8 cellular contexts compared by ENCODE assay signal in genomic region chr15:52139599-52140462, GRCh38. TPM values are rescaled to one million over a fixed set of nuclear protein-coding genes. Genes with fewer than 3 reads are reported as not detected.
A peak's percentile ranks its signal among the peaks of the same experiment; 100 is the strongest.
DNase-seq lines count a peak whose midpoint lies in the region; ATAC-seq and TF ChIP-seq lines count a peak whose summit lies in the region.

No MANE protein-coding gene starts in this region.

- ATAC-seq in CD8-positive, alpha-beta T cell, result peak; percentile 58
- peak; percentile 49 for ATAC-seq in GM21786 (IDR thresholded peaks at IDR 0.05; ENCODE audit: unreplicated experiment)
- ATAC-seq in lung (ENCODE audit: insufficient read depth, low FRiP score), result no peak
- no peak for ATAC-seq in HG03571 (IDR thresholded peaks at IDR 0.05; ENCODE audit: unreplicated experiment)

- H3K9me3 ChIP-seq in CD8-positive, alpha-beta T cell (ENCODE audit: low read length), result no peaks in the 10 kb centered on the region
- peaks cover 0 to 2% of the 10 kb centered on the region in 2 donors for H3K9me3 ChIP-seq in lung (ENCODE audit: control insufficient read depth in 2 of 2, insufficient read depth in 1 of 2, low read length in 1 of 2)

- TF ChIP-seq CTCF in CD8-positive, alpha-beta T cell (IDR thresholded peaks at IDR 0.05), result peak; percentile 80
- TF ChIP-seq CTCF in lung (IDR thresholded peaks at IDR 0.05; ENCODE audit: control extremely low read depth, extremely low read depth), result peak; percentile 61

- peaks cover 71% of the 10 kb centered on the region for H3K36me3 Mint-ChIP-seq in CD8-positive, alpha-beta T cell
- H3K36me3 Mint-ChIP-seq in activated CD4-positive, alpha-beta T cell treated with anti-CD3 and anti-CD28 coated beads, Interleukin-2, amount 10 ng/mL, durations not matched to agents 7 days and 5 days (ENCODE audit: low read depth), result peaks cover 17% of the 10 kb centered on the region
- no peaks in the 10 kb centered on the region for H3K36me3 Mint-ChIP-seq in dendritic cell treated with granulocyte-macrophage colony-stimulating factor and Interleukin-4, amounts not matched to agents 40 ng/mL and 50 ng/mL, for 4 days (ENCODE audit: low read depth)

- H3K27me3 ChIP-seq in CD8-positive, alpha-beta T cell (ENCODE audit: insufficient read depth, low read length), result no peaks in the 10 kb centered on the region
- H3K27me3 ChIP-seq in lung (ENCODE audit: control insufficient read depth, insufficient read depth), result no peaks in the 10 kb centered on the region

- WGBS in lung, 2 donors, result 62 to 70% methylated on average over 17 of the region's 17 CpGs

- CTCF ChIA-PET in CD8-positive, alpha-beta T cell (lab: Charles Lee), result interaction anchor here (0.6 to 4.0 kb wide), 21 partner anchors 8 to 251 kb away, joined by 3 to 17 read pairs (median 4); partner anchors contain the start of gene LEO1
- CTCF ChIA-PET in activated CD4-positive, alpha-beta T cell treated with anti-CD3 and anti-CD28 coated beads, Interleukin-2, amount 10 ng/mL, durations not matched to agents 7 days and 5 days (lab: Charles Lee), result interaction anchor here (0.7 kb wide), 1 partner anchor 96 kb away, joined by 3 read pairs; no protein-coding TSS in a partner anchor

- POLR2A ChIA-PET in CD8-positive, alpha-beta T cell (lab: Charles Lee), result interaction anchor here (0.6 kb wide), 1 partner anchor 353 kb away, joined by 3 read pairs; no protein-coding TSS in a partner anchor
- POLR2A ChIA-PET in activated CD4-positive, alpha-beta T cell treated with anti-CD3 and anti-CD28 coated beads, Interleukin-2, amount 10 ng/mL, durations not matched to agents 7 days and 5 days (lab: Charles Lee), result no interaction called here

- no peak overlapping the region for H3K27ac Mint-ChIP-seq in CD8-positive, alpha-beta T cell
- peak overlapping the region; percentile 63 for H3K27ac Mint-ChIP-seq in activated CD4-positive, alpha-beta T cell treated with anti-CD3 and anti-CD28 coated beads, Interleukin-2, amount 10 ng/mL, durations not matched to agents 7 days and 5 days
- H3K27ac Mint-ChIP-seq in dendritic cell treated with granulocyte-macrophage colony-stimulating factor and Interleukin-4, amounts not matched to agents 40 ng/mL and 50 ng/mL, for 4 days, result peak overlapping the region; percentile 42

- H3K36me3 ChIP-seq in CD8-positive, alpha-beta T cell (ENCODE audit: insufficient read depth, low read length), result peaks cover 6% of the 10 kb centered on the region
- peaks cover 2 to 4% of the 10 kb centered on the region in 2 donors for H3K36me3 ChIP-seq in lung (ENCODE audit: control insufficient read depth in 2 of 2, insufficient read depth in 2 of 2, low read length in 2 of 2)

- H3K4me3 ChIP-seq in CD8-positive, alpha-beta T cell (ENCODE audit: low read depth, low read length), result no peak overlapping the region
- no peak overlapping the region for H3K4me3 ChIP-seq in lung

- peaks cover 22% of the 10 kb centered on the region for H3K4me1 ChIP-seq in CD8-positive, alpha-beta T cell (ENCODE audit: insufficient read depth, low read length)
- H3K4me1 ChIP-seq in lung (ENCODE audit: control insufficient read depth in 2 of 2, insufficient read depth in 2 of 2, low read length in 2 of 2), result peaks cover 0 to 4% of the 10 kb centered on the region in 2 donors

- H3K27ac ChIP-seq in CD8-positive, alpha-beta T cell (ENCODE audit: low read depth, low read length), result no peak overlapping the region
- no peak overlapping the region for H3K27ac ChIP-seq in lung (ENCODE audit: low read depth in 1 of 2, low read length in 1 of 2)

- intact Hi-C loops in CD8-positive, alpha-beta T cell (cut with DNase I, micrococcal nuclease), result loop anchor here (1.0 to 5.0 kb wide), 4 partner anchors 37 to 158 kb away; no protein-coding TSS in a partner anchor
- intact Hi-C loops in dendritic cell treated with granulocyte-macrophage colony-stimulating factor and Interleukin-4, amounts not matched to agents 40 ng/mL and 50 ng/mL, for 4 days (cut with micrococcal nuclease), result loop anchor here (1.0 to 5.0 kb wide), 3 partner anchors 38 to 158 kb away; no protein-coding TSS in a partner anchor

- DNase-seq in CD8-positive, alpha-beta T cell, result peak; percentile 25 to 72 (median 53)
- DNase-seq in NCI-H2196 (lab: John Stamatoyannopoulos, UW; ENCODE audit: unreplicated experiment) (peak; percentile 66), lung (ENCODE audit: low spot score) (peak; percentile 67)
- DNase-seq in activated CD4-positive, alpha-beta T cell treated with anti-CD3 and anti-CD28 coated beads, Interleukin-2, amount 10 ng/mL, durations not matched to agents 7 days and 5 days, result peak; percentile 76
- DNase-seq in stimulated activated CD8-positive, alpha-beta memory T cell treated with anti-CD3 and anti-CD28 coated beads, Interleukin-12 subunit alpha, Interleukin-12 subunit beta, amount 100 ng/mL, for 4 hours (ENCODE audit: low read depth), result peak; percentile 8

- H3K27me3 Mint-ChIP-seq in CD8-positive, alpha-beta T cell (ENCODE audit: low read depth), result no peaks in the 10 kb centered on the region
- no peaks in the 10 kb centered on the region for H3K27me3 Mint-ChIP-seq in activated CD4-positive, alpha-beta T cell treated with anti-CD3 and anti-CD28 coated beads, Interleukin-2, amount 10 ng/mL, durations not matched to agents 7 days and 5 days
- H3K27me3 Mint-ChIP-seq in dendritic cell treated with granulocyte-macrophage colony-stimulating factor and Interleukin-4, amounts not matched to agents 40 ng/mL and 50 ng/mL, for 4 days, result peaks cover 5% of the 10 kb centered on the region

- H3K9me3 Mint-ChIP-seq in CD8-positive, alpha-beta T cell, result no peaks in the 10 kb centered on the region
- no peaks in the 10 kb centered on the region for H3K9me3 Mint-ChIP-seq in activated CD4-positive, alpha-beta T cell treated with anti-CD3 and anti-CD28 coated beads, Interleukin-2, amount 10 ng/mL, durations not matched to agents 7 days and 5 days
- H3K9me3 Mint-ChIP-seq in dendritic cell treated with granulocyte-macrophage colony-stimulating factor and Interleukin-4, amounts not matched to agents 40 ng/mL and 50 ng/mL, for 4 days, result no peaks in the 10 kb centered on the region

- H3K4me1 Mint-ChIP-seq in CD8-positive, alpha-beta T cell (ENCODE audit: low read depth), result peaks cover 21% of the 10 kb centered on the region
- peaks cover 18% of the 10 kb centered on the region for H3K4me1 Mint-ChIP-seq in activated CD4-positive, alpha-beta T cell treated with anti-CD3 and anti-CD28 coated beads, Interleukin-2, amount 10 ng/mL, durations not matched to agents 7 days and 5 days
- peaks cover 50% of the 10 kb centered on the region for H3K4me1 Mint-ChIP-seq in dendritic cell treated with granulocyte-macrophage colony-stimulating factor and Interleukin-4, amounts not matched to agents 40 ng/mL and 50 ng/mL, for 4 days (ENCODE audit: low read depth)

- H3K4me3 Mint-ChIP-seq in CD8-positive, alpha-beta T cell, result no peak overlapping the region
- no peak overlapping the region for H3K4me3 Mint-ChIP-seq in activated CD4-positive, alpha-beta T cell treated with anti-CD3 and anti-CD28 coated beads, Interleukin-2, amount 10 ng/mL, durations not matched to agents 7 days and 5 days
- no peak overlapping the region for H3K4me3 Mint-ChIP-seq in dendritic cell treated with granulocyte-macrophage colony-stimulating factor and Interleukin-4, amounts not matched to agents 40 ng/mL and 50 ng/mL, for 4 days

RNA-seq across cellular contexts. Expression of gene BCL2L10, which starts 27.3 kb away (rescaled TPM):
- under 1 TPM; 0.24 to 0.44 TPM for total RNA-seq in CD8-positive, alpha-beta T cell
- total RNA-seq in activated CD4-positive, alpha-beta T cell treated with anti-CD3 and anti-CD28 coated beads, Interleukin-2, amount 10 ng/mL, durations not matched to agents 7 days and 5 days, result under 1 TPM in 1 of 2 experiments, not detected in 1; 0.27 TPM
- total RNA-seq in lung, result under 1 TPM in 1 of 2 donors, not detected in 1; 0.15 TPM
- polyA plus RNA-seq in lung, result under 1 TPM; 0.05 to 0.14 TPM

RNA-seq across cellular contexts. Expression of gene GNB5, which starts 51.4 kb away (rescaled TPM):
- total RNA-seq in CD8-positive, alpha-beta T cell, result 10 to 100 TPM; 83.5 to 92.8 TPM
- 10 to 100 TPM; 28.5 to 34.2 TPM for total RNA-seq in activated CD4-positive, alpha-beta T cell treated with anti-CD3 and anti-CD28 coated beads, Interleukin-2, amount 10 ng/mL, durations not matched to agents 7 days and 5 days
- total RNA-seq in lung, result 10 to 100 TPM; 13.7 to 21.5 TPM
- 1 to 10 TPM; 8.0 to 8.8 TPM for polyA plus RNA-seq in lung

Comparison
In these comparisons a context has a peak if more than half of its experiments do, and no peak if none do; other contexts are left out.
1. ATAC-seq: peak in CD8-positive, alpha-beta T cell (single experiment) and GM21786 (single experiment); none in lung (single experiment) and HG03571 (single experiment).
2. DNase-seq: peak in every context shown above with its lines; median percentile 76 in activated CD4-positive, alpha-beta T cell treated with anti-CD3 and anti-CD28 coated beads, Interleukin-2, amount 10 ng/mL, durations not matched to agents 7 days and 5 days; 67 in lung; 66 in NCI-H2196; 53 in CD8-positive, alpha-beta T cell; 8 in stimulated activated CD8-positive, alpha-beta memory T cell treated with anti-CD3 and anti-CD28 coated beads, Interleukin-12 subunit alpha, Interleukin-12 subunit beta, amount 100 ng/mL, for 4 hours.